9 cellular contexts compared by ENCODE assay signal in the genomic region with DNA sequence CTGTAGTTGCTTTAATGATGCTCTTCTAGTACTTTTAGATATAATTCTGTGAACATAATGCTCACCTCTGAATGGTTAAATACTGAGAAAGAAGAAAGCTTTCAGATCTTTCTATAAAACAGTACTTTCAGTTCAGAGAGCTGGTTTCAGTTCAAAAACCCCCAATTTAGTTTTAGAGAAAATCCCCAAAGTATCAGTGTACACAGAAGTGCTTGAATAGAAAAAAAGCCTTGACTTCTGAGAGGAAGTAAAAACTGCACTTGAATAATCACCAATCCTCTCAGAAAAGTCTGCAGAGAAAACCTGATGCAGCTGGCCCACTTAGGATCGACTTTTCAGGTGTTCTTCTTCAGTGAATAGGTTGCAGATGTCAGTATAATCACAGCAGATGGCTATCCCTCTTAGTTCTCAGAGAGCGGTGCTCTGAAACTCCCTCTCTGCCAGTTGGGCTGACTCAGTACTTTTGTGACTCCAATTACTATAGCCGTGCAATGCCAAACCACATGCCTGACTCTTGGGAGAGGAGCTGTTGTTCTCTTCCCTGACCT.
DNase-seq lines count a peak whose midpoint lies in the region; ATAC-seq and TF ChIP-seq lines count a peak whose summit lies in the region.
"Had no signal": no experiment of that assay in that cellular context is flagged by ENCODE, and none has a peak within 500 bp of the region (broad histone marks: within the 10 kb centered on the region; RNA-seq: fewer than 3 reads in every experiment).

No MANE protein-coding gene starts in this region.

- WGBS in adrenal gland, 4 donors = 27 to 41% (median 32%) methylated on average over 3 of the region's 3 CpGs

- no peak for TF ChIP-seq POLR2A in adrenal gland (IDR thresholded peaks at IDR 0.05)

- H3K27ac ChIP-seq in adrenal gland = no peak overlapping the region

- no peak overlapping the region for H3K4me3 Mint-ChIP-seq in activated CD4-positive, alpha-beta memory T cell treated with anti-CD3 and anti-CD28 coated beads for 36 hours

- H3K36me3 Mint-ChIP-seq in activated CD4-positive, alpha-beta memory T cell treated with anti-CD3 and anti-CD28 coated beads for 36 hours = no peaks in the 10 kb centered on the region

- no peaks in the 10 kb centered on the region for H3K9me3 ChIP-seq in adrenal gland (replicated peaks in 1 of 3)

- intact Hi-C loops in activated CD4-positive, alpha-beta memory T cell treated with anti-CD3 and anti-CD28 coated beads for 36 hours (cut with micrococcal nuclease) = loop anchor here (5.0 kb wide), 1 partner anchor 509 kb away; no protein-coding TSS in a partner anchor
- intact Hi-C loops in adrenal gland (cut with DNase I) = no loop called here

- no peaks in the 10 kb centered on the region for H3K27me3 ChIP-seq in adrenal gland

- CTCF ChIA-PET in activated CD4-positive, alpha-beta memory T cell treated with anti-CD3 and anti-CD28 coated beads for 36 hours (lab: Charles Lee) = no interaction called here

- peak; percentile 92 for ATAC-seq in GM21390 (IDR thresholded peaks at IDR 0.05; ENCODE audit: unreplicated experiment)
- peak; percentile 85 for ATAC-seq in HG03558 (IDR thresholded peaks at IDR 0.05; ENCODE audit: extremely low read depth, unreplicated experiment)
- no peak for ATAC-seq in left lobe of liver
- ATAC-seq: K562 had no signal

- H3K27ac Mint-ChIP-seq in activated CD4-positive, alpha-beta memory T cell treated with anti-CD3 and anti-CD28 coated beads for 36 hours = no peak overlapping the region

- H3K4me3 ChIP-seq in adrenal gland = no peak overlapping the region
- H3K4me3 ChIP-seq: K562 had no signal

- POLR2A ChIA-PET in activated CD4-positive, alpha-beta memory T cell treated with anti-CD3 and anti-CD28 coated beads for 36 hours (lab: Charles Lee) = no interaction called here

- H3K27me3 Mint-ChIP-seq in activated CD4-positive, alpha-beta memory T cell treated with anti-CD3 and anti-CD28 coated beads for 36 hours = no peaks in the 10 kb centered on the region

- no peaks in the 10 kb centered on the region for H3K4me1 ChIP-seq in adrenal gland (replicated peaks in 1 of 2)

- peak; percentile 2 for DNase-seq in EH (ENCODE audit: low read depth)
- DNase-seq in RPMI7951 (ENCODE audit: low read depth) = peak; percentile 75
- DNase-seq in kidney tubule cell (ENCODE audit: low spot score) = peak; percentile 65
- DNase-seq in activated CD4-positive, alpha-beta memory T cell treated with anti-CD3 and anti-CD28 coated beads for 36 hours = no peak
- no peak for DNase-seq in left lobe of liver (ENCODE audit: low spot score)
- DNase-seq in adrenal gland = no peak

- H3K36me3 ChIP-seq in adrenal gland (replicated peaks in 1 of 2) = no peaks in the 10 kb centered on the region

- TF ChIP-seq CTCF in adrenal gland (IDR thresholded peaks at IDR 0.05) = no peak

- no peaks in the 10 kb centered on the region for H3K4me1 Mint-ChIP-seq in activated CD4-positive, alpha-beta memory T cell treated with anti-CD3 and anti-CD28 coated beads for 36 hours (ENCODE audit: low read depth)

- H3K9me3 Mint-ChIP-seq in activated CD4-positive, alpha-beta memory T cell treated with anti-CD3 and anti-CD28 coated beads for 36 hours = no peaks in the 10 kb centered on the region

Comparison
In these comparisons a context has a peak if more than half of its experiments do, and no peak if none do; other contexts are left out.
1. DNase-seq: peak in EH (single experiment), RPMI7951 (single experiment) and kidney tubule cell (single experiment); none in activated CD4-positive, alpha-beta memory T cell treated with anti-CD3 and anti-CD28 coated beads for 36 hours (single experiment), left lobe of liver (single experiment) and adrenal gland (0 of 7).